Comparison of ENCODE assay signal across 11 cellular contexts in genomic region chr19:13077233-13077632, GRCh38. TPM values are rescaled to one million over a fixed set of nuclear protein-coding genes. Genes with fewer than 3 reads are reported as not detected.
A peak's percentile ranks its signal among the peaks of the same experiment; 100 is the strongest.
DNase-seq lines count a peak whose midpoint lies in the region; ATAC-seq and TF ChIP-seq lines count a peak whose summit lies in the region.
"Had no signal": no experiment of that assay in that cellular context is flagged by ENCODE, and none has a peak within 500 bp of the region (broad histone marks: within the 10 kb centered on the region; RNA-seq: fewer than 3 reads in every experiment).

No MANE protein-coding gene starts in this region.

- POLR2A ChIA-PET in HEK293T (lab: Yijun Ruan, JAX), result no interaction called here

- CTCF ChIA-PET in HEK293T (lab: Yijun Ruan, JAX), result no interaction called here

- no peak for TF ChIP-seq POLR2A in uterus (IDR thresholded peaks at IDR 0.05)

- peaks cover 57% of the 10 kb centered on the region for H3K36me3 ChIP-seq in muscle layer of colon (ENCODE audit: insufficient read depth, low read length)
- H3K36me3 ChIP-seq in uterus, result no peaks in the 10 kb centered on the region

- H3K9me3 ChIP-seq in muscle layer of colon (ENCODE audit: low read length), result no peaks in the 10 kb centered on the region
- no peaks in the 10 kb centered on the region for H3K9me3 ChIP-seq in uterus

- no peak for TF ChIP-seq CTCF in uterus (IDR thresholded peaks at IDR 0.05)

- H3K4me1 ChIP-seq in muscle layer of colon (ENCODE audit: insufficient read depth, low read length) (peaks cover 70% of the 10 kb centered on the region), uterus (peaks cover 22 to 30% of the 10 kb centered on the region in 2 donors)

- H3K27ac ChIP-seq in cingulate gyrus (ENCODE audit: low read depth, low read length) (peak overlapping the region; percentile 96), muscle layer of colon (ENCODE audit: low read depth, low read length) (peak overlapping the region; percentile 95), uterus (peak overlapping the region; percentile 93)

- ATAC-seq in Right ventricle myocardium inferior (no peak), Right ventricle myocardium superior (ENCODE audit: poor library complexity) (no peak), HG02981 (IDR thresholded peaks at IDR 0.05; ENCODE audit: unreplicated experiment) (no peak)

- no peak overlapping the region for H3K4me3 ChIP-seq in muscle layer of colon (ENCODE audit: low read depth in 1 of 2, low read length in 2 of 2)
- H3K4me3 ChIP-seq in uterus, result no peak overlapping the region

- intact Hi-C loops in Right ventricle myocardium inferior (cut with DNase I), result no loop called here
- intact Hi-C loops in Right ventricle myocardium superior (cut with DNase I), result no loop called here
- intact Hi-C loops in uterus (cut with DNase I; ENCODE audit: low total_unique reads), result no loop called here

- H3K27me3 ChIP-seq in muscle layer of colon (ENCODE audit: control insufficient read depth in 1 of 2, insufficient read depth in 2 of 2, low read length in 2 of 2) (no peaks in the 10 kb centered on the region), uterus (no peaks in the 10 kb centered on the region)

- H3K9ac ChIP-seq in muscle layer of colon (ENCODE audit: low read length), result no peak overlapping the region

- peak; percentile 58 for DNase-seq in Right ventricle myocardium inferior (ENCODE audit: missing footprints)
- no peak for DNase-seq in Right ventricle myocardium superior
- DNase-seq in uterus, result no peak
- DNase-seq in HEK293T (ENCODE audit: extremely low spot score), result no peak
- no peak for DNase-seq in NCI-H526 treated with DMSO at 0.1 percent for 48 hours (lab: John Stamatoyannopoulos, UW)
- DNase-seq: Karpas-422; OCI-M1; stimulated activated CD4-positive, alpha-beta T cell treated with anti-CD3 and anti-CD28 coated beads, Interleukin-12 subunit alpha, Interleukin-12 subunit beta, amount 100 ng/mL, for 4 hours had no signal

TF ChIP-seq in HEK293T, 16 proteins besides CTCF, POLR2A, EP300 and RAD21:
- TF ChIP-seq SUZ12 (IDR thresholded peaks at IDR 0.05) (no peak), NFRKB (IDR thresholded peaks at IDR 0.05) (no peak)

RNA-seq across cellular contexts. Expression of gene LYL1, which starts 25.4 kb away (rescaled TPM):
- total RNA-seq in Right ventricle myocardium inferior, result 9.4 TPM
- total RNA-seq in Right ventricle myocardium superior, result 7.2 TPM
- total RNA-seq in uterus, result 10 to 100 TPM in 3 of 4 donors, 1 to 10 TPM in 1; 2.6 to 15.5 (median 11.1) TPM

RNA-seq across cellular contexts. Expression of gene TRMT1, which starts 39.3 kb away (rescaled TPM):
- total RNA-seq in Right ventricle myocardium inferior, result 21.1 TPM
- 18.4 TPM for total RNA-seq in Right ventricle myocardium superior
- 10 to 100 TPM; 23.2 to 99.4 (median 33.6) TPM for total RNA-seq in uterus

RNA-seq across cellular contexts. Expression of gene NACC1, which starts 40.8 kb away (rescaled TPM):
- 54.0 TPM for total RNA-seq in Right ventricle myocardium inferior
- total RNA-seq in Right ventricle myocardium superior, result 44.6 TPM
- 10 to 100 TPM; 13.4 to 28.1 (median 15.8) TPM for total RNA-seq in uterus
